ENCODE assay signal across 16 cellular contexts in genomic region chr11:73258104-73258684, GRCh38. TPM values are rescaled to one million over a fixed set of nuclear protein-coding genes. Genes with fewer than 3 reads are reported as not detected.
DNase-seq lines count a peak whose midpoint lies in the region; ATAC-seq and TF ChIP-seq lines count a peak whose summit lies in the region.
"Had no signal": no experiment of that assay in that cellular context is flagged by ENCODE, and none has a peak within 500 bp of the region (broad histone marks: within the 10 kb centered on the region; RNA-seq: fewer than 3 reads in every experiment).

No MANE protein-coding gene starts in this region.

- no peak overlapping the region for H3K4me3 Mint-ChIP-seq in activated CD8-positive, alpha-beta memory T cell treated with anti-CD3 and anti-CD28 coated beads, Interleukin-2, amount 10 ng/mL, durations not matched to agents 7 days and 5 days
- no peak overlapping the region for H3K4me3 Mint-ChIP-seq in nephron progenitor cell
- H3K4me3 Mint-ChIP-seq: activated naive CD8-positive, alpha-beta T cell treated with anti-CD3 and anti-CD28 coated beads, Interleukin-2, amount 50 U/mL, for 24 hours had no signal

- CTCF ChIA-PET in activated CD8-positive, alpha-beta memory T cell treated with anti-CD3 and anti-CD28 coated beads, Interleukin-2, amount 10 ng/mL, durations not matched to agents 7 days and 5 days (lab: Charles Lee): no interaction called here

- H3K27me3 Mint-ChIP-seq in activated CD8-positive, alpha-beta memory T cell treated with anti-CD3 and anti-CD28 coated beads, Interleukin-2, amount 10 ng/mL, durations not matched to agents 7 days and 5 days: peaks cover 17% of the 10 kb centered on the region
- H3K27me3 Mint-ChIP-seq in nephron progenitor cell (ENCODE audit: low read depth, poor library complexity): peaks cover 12% of the 10 kb centered on the region

- H3K4me1 ChIP-seq in tibial artery: peaks cover 3 to 24% (median 20%) of the 10 kb centered on the region in 4 donors

- H3K9me3 ChIP-seq in tibial artery: no peaks in the 10 kb centered on the region
- H3K9me3 ChIP-seq: MG63 had no signal

- no peak for TF ChIP-seq CTCF in nephron progenitor cell (IDR thresholded peaks at IDR 0.05)
- no peak for TF ChIP-seq CTCF in tibial artery (IDR thresholded peaks at IDR 0.05)

- no peaks in the 10 kb centered on the region for H3K36me3 ChIP-seq in tibial artery
- H3K36me3 ChIP-seq: MG63, WERI-Rb-1 had no signal

- no peaks in the 10 kb centered on the region for H3K36me3 Mint-ChIP-seq in activated CD8-positive, alpha-beta memory T cell treated with anti-CD3 and anti-CD28 coated beads, Interleukin-2, amount 10 ng/mL, durations not matched to agents 7 days and 5 days
- no peaks in the 10 kb centered on the region for H3K36me3 Mint-ChIP-seq in nephron progenitor cell (ENCODE audit: low read depth)

- no peaks in the 10 kb centered on the region for H3K4me1 Mint-ChIP-seq in activated CD8-positive, alpha-beta memory T cell treated with anti-CD3 and anti-CD28 coated beads, Interleukin-2, amount 10 ng/mL, durations not matched to agents 7 days and 5 days
- H3K4me1 Mint-ChIP-seq in nephron progenitor cell: peaks cover 29% of the 10 kb centered on the region
- H3K4me1 Mint-ChIP-seq: activated naive CD8-positive, alpha-beta T cell treated with anti-CD3 and anti-CD28 coated beads, Interleukin-2, amount 50 U/mL, for 24 hours had no signal

- peak overlapping the region; percentile 89 to 95 for H3K27ac ChIP-seq in tibial artery
- H3K27ac ChIP-seq: WERI-Rb-1 had no signal

- no peak overlapping the region for H3K4me3 ChIP-seq in tibial artery
- H3K4me3 ChIP-seq: MG63 had no signal

- no peak overlapping the region for H3K27ac Mint-ChIP-seq in activated CD8-positive, alpha-beta memory T cell treated with anti-CD3 and anti-CD28 coated beads, Interleukin-2, amount 10 ng/mL, durations not matched to agents 7 days and 5 days
- peak overlapping the region; percentile 77 for H3K27ac Mint-ChIP-seq in nephron progenitor cell
- H3K27ac Mint-ChIP-seq: activated naive CD8-positive, alpha-beta T cell treated with anti-CD3 and anti-CD28 coated beads, Interleukin-2, amount 50 U/mL, for 24 hours had no signal

- intact Hi-C loops in tibial artery (cut with DNase I; ENCODE audit: low total_unique reads): no loop called here

- H3K9me3 Mint-ChIP-seq in activated CD8-positive, alpha-beta memory T cell treated with anti-CD3 and anti-CD28 coated beads, Interleukin-2, amount 10 ng/mL, durations not matched to agents 7 days and 5 days (ENCODE audit: low read depth): no peaks in the 10 kb centered on the region
- peaks cover 1% of the 10 kb centered on the region for H3K9me3 Mint-ChIP-seq in nephron progenitor cell
- H3K9me3 Mint-ChIP-seq: activated naive CD8-positive, alpha-beta T cell treated with anti-CD3 and anti-CD28 coated beads, Interleukin-2, amount 50 U/mL, for 24 hours had no signal

- no peak for ATAC-seq in activated CD8-positive, alpha-beta memory T cell treated with anti-CD3 and anti-CD28 coated beads, Interleukin-2, amount 10 ng/mL, durations not matched to agents 7 days and 5 days
- ATAC-seq in HG02938 (IDR thresholded peaks at IDR 0.05; ENCODE audit: unreplicated experiment) (no peak), HG03159 (IDR thresholded peaks at IDR 0.05; ENCODE audit: unreplicated experiment) (no peak)
- ATAC-seq: activated naive CD8-positive, alpha-beta T cell treated with anti-CD3 and anti-CD28 coated beads, Interleukin-2, amount 50 U/mL, for 24 hours had no signal

- peak; percentile 35 for DNase-seq in activated CD8-positive, alpha-beta memory T cell treated with anti-CD3 and anti-CD28 coated beads, Interleukin-2, amount 50 U/mL, for 48 hours
- DNase-seq in activated CD8-positive, alpha-beta memory T cell treated with anti-CD3 and anti-CD28 coated beads, Interleukin-2, amount 10 ng/mL, durations not matched to agents 7 days and 5 days: no peak
- peak; percentile 55 for DNase-seq in ecto neural progenitor cell (ENCODE audit: low spot score)
- DNase-seq in nephron progenitor cell: no peak
- peak in 1 of 2 donors; percentile 60 for DNase-seq in tibial artery
- no peak for DNase-seq in NCI-H1417 (lab: John Stamatoyannopoulos, UW)
- DNase-seq: activated naive CD8-positive, alpha-beta T cell treated with anti-CD3 and anti-CD28 coated beads, Interleukin-2, amount 50 U/mL, for 24 hours; GF-D8; small intestine; WERI-Rb-1 had no signal

- H3K27me3 ChIP-seq in tibial artery: no peaks in the 10 kb centered on the region
- H3K27me3 ChIP-seq: MG63 had no signal

RNA-seq across cellular contexts. Expression of gene P2RY6, which starts 13.9 kb away (rescaled TPM):
- not detected for total RNA-seq in activated CD8-positive, alpha-beta memory T cell treated with anti-CD3 and anti-CD28 coated beads, Interleukin-2, amount 10 ng/mL, durations not matched to agents 7 days and 5 days
- total RNA-seq: dermis blood vessel endothelial cell, fibroblast of villous mesenchyme had no signal

RNA-seq across cellular contexts. Expression of gene P2RY2, which starts 40.1 kb away (rescaled TPM):
- not detected for total RNA-seq in activated CD8-positive, alpha-beta memory T cell treated with anti-CD3 and anti-CD28 coated beads, Interleukin-2, amount 10 ng/mL, durations not matched to agents 7 days and 5 days
- total RNA-seq: H4 had no signal

RNA-seq across cellular contexts. Expression of gene ARHGEF17, which starts 49.9 kb away (rescaled TPM):
- total RNA-seq in activated CD8-positive, alpha-beta memory T cell treated with anti-CD3 and anti-CD28 coated beads, Interleukin-2, amount 10 ng/mL, durations not matched to agents 7 days and 5 days: not detected

Comparison
In these comparisons a context has a peak if more than half of its experiments do, and no peak if none do; other contexts are left out.
1. DNase-seq: peak in activated CD8-positive, alpha-beta memory T cell treated with anti-CD3 and anti-CD28 coated beads, Interleukin-2, amount 50 U/mL, for 48 hours (single experiment) and ecto neural progenitor cell (single experiment); none in activated CD8-positive, alpha-beta memory T cell treated with anti-CD3 and anti-CD28 coated beads, Interleukin-2, amount 10 ng/mL, durations not matched to agents 7 days and 5 days (single experiment), nephron progenitor cell (single experiment) and NCI-H1417 (0 of 3).